ENCODE assay signal across 19 cellular contexts in genomic region chr11:131917634-131918384, GRCh38.
DNase-seq lines count a peak whose midpoint lies in the region; ATAC-seq, FAIRE-seq and TF ChIP-seq lines count a peak whose summit lies in the region.
"Had no signal": no experiment of that assay in that cellular context is flagged by ENCODE, and none has a peak within 500 bp of the region (broad histone marks: within the 10 kb centered on the region; RNA-seq: fewer than 3 reads in every experiment).

No MANE protein-coding gene starts in this region.

- no peak for TF ChIP-seq POLR2A in IMR-90 (IDR thresholded peaks at IDR 0.05; ENCODE audit: low read depth, low read length)

- intact Hi-C loops in IMR-90 (cut with micrococcal nuclease) (no loop called here), pancreas (cut with DNase I) (no loop called here)

- H3K36me3 ChIP-seq in GM23338 (ENCODE audit: insufficient read depth) (no peaks in the 10 kb centered on the region), IMR-90 (ENCODE audit: control insufficient read depth, insufficient read depth, low read length) (no peaks in the 10 kb centered on the region), pancreas (no peaks in the 10 kb centered on the region)
- H3K36me3 ChIP-seq: BE2C, HAP-1 had no signal

- H3K79me2 ChIP-seq in GM23338 (replicated peaks; ENCODE audit: insufficient read depth): peaks cover 5% of the 10 kb centered on the region; the same call in 1 of the 2 replicates

- H3K4me2 ChIP-seq in GM23338: peak overlapping the region; percentile 66; the same call in 1 of the 2 replicates
- H3K4me2 ChIP-seq in IMR-90 (ENCODE audit: low read depth, low read length): no peak overlapping the region
- H3K4me2 ChIP-seq: A549 had no signal

- TF ChIP-seq CTCF in GM23338 (conservative IDR thresholded peaks at IDR 0.05; ENCODE audit: low read depth in 2 of 2): no peak
- no peak for TF ChIP-seq CTCF in IMR-90 (conservative IDR thresholded peaks at IDR 0.05; ENCODE audit: low read depth, low read length)
- TF ChIP-seq CTCF in pancreas (IDR thresholded peaks at IDR 0.05): no peak

- 0 out of 2 replicates have a peak, but pooled peaks cover 4% of the 10 kb centered on the region for H3K27me3 ChIP-seq in GM23338 (ENCODE audit: insufficient read depth)
- no peaks in the 10 kb centered on the region for H3K27me3 ChIP-seq in IMR-90 (ENCODE audit: control insufficient read depth, insufficient read depth, low read length)
- no peaks in the 10 kb centered on the region for H3K27me3 ChIP-seq in pancreas
- H3K27me3 ChIP-seq: BE2C had no signal

- H3K56ac ChIP-seq in IMR-90 (ENCODE audit: extremely low read depth, insufficient read depth, low read length): no peak overlapping the region

- H3K4me1 ChIP-seq in GM23338 (ENCODE audit: insufficient read depth) (peaks cover 15% of the 10 kb centered on the region), IMR-90 (ENCODE audit: control insufficient read depth, insufficient read depth, low read length) (peaks cover 2% of the 10 kb centered on the region), pancreas (peaks cover 0 to 5% (median 0%) of the 10 kb centered on the region in 3 donors)
- H3K4me1 ChIP-seq: A549, BE2C, HAP-1 had no signal

- POLR2A ChIA-PET in IMR-90 (lab: Charles Lee; ENCODE audit: unreplicated experiment): no interaction called here

- H2BK5ac ChIP-seq in IMR-90 (ENCODE audit: low read depth, low read length, poor library complexity, severe bottlenecking): no peak overlapping the region

- H4K8ac ChIP-seq in IMR-90 (ENCODE audit: low read depth in 2 of 2, low read length in 2 of 2): no peak overlapping the region

- BruUV-seq in IMR-90 (replicated peaks; lab: Mats Ljungman, UMichigan): no TSS peak

- no peak overlapping the region; the same call in 2 of the 3 replicates for H3K4me3 Mint-ChIP-seq in GM23338
- H3K4me3 Mint-ChIP-seq: CD4-positive, alpha-beta memory T cell had no signal

- 0 out of 2 replicates have a peak overlapping the region, but pooled peaks have one; percentile 15 for H3K4ac ChIP-seq in IMR-90 (ENCODE audit: low read depth, low read length)

- no peak overlapping the region; the same call in 1 of the 2 replicates for H2AK5ac ChIP-seq in IMR-90 (ENCODE audit: low read depth, low read length)

- H3K27ac ChIP-seq in GM23338 (ENCODE audit: low read depth) (no peak overlapping the region), IMR-90 (ENCODE audit: insufficient read depth, low read length) (no peak overlapping the region), pancreas (peak overlapping the region in 2 of 4 donors; percentile 22 to 33)
- H3K27ac ChIP-seq: A549, C4-2B, GM23248, HL-60 had no signal

- CTCF ChIA-PET in IMR-90 (lab: Yijun Ruan, JAX): interaction anchor here (1.7 kb wide), 1 partner anchor 209 kb away, joined by 8 read pairs; no protein-coding TSS in a partner anchor

- DNase-seq in GM23338 (ENCODE audit: low spot score): peak; percentile 27
- DNase-seq in IMR-90: no peak
- peak; percentile 76 for DNase-seq in cerebellum (ENCODE audit: low spot score)
- peak in 2 of 6 donors; percentile 33 to 37 for DNase-seq in pancreas
- DNase-seq in RPMI8226: no peak
- DNase-seq: BE2C; CD4-positive, alpha-beta memory T cell; COR-L47; DND-41; GF-D8; GM23248 had no signal

- H3K4me3 ChIP-seq in GM23338: 0 out of 2 replicates have a peak overlapping the region, but pooled peaks have one; percentile 26
- no peak overlapping the region for H3K4me3 ChIP-seq in IMR-90 (ENCODE audit: insufficient read depth, low read depth, low read length)
- H3K4me3 ChIP-seq in pancreas: no peak overlapping the region
- H3K4me3 ChIP-seq: A549, GM23248, HAP-1, K562 had no signal

- H3K9me1 ChIP-seq in IMR-90 (ENCODE audit: insufficient read depth, low read length): peaks cover 16% of the 10 kb centered on the region

- no peaks in the 10 kb centered on the region for H3K9me2 ChIP-seq in GM23338 (ENCODE audit: insufficient read depth)

- no peak overlapping the region for H2BK20ac ChIP-seq in IMR-90 (ENCODE audit: low read depth, low read length)

- no peak overlapping the region for H3K9ac ChIP-seq in IMR-90 (ENCODE audit: low read depth, low read length)
- H3K9ac ChIP-seq: GM23248 had no signal

- no peak for FAIRE-seq in pancreas (lab: Jason Lieb, UNC)
- FAIRE-seq: A549, D721Med, K562 had no signal

- no peak overlapping the region for H4K91ac ChIP-seq in IMR-90 (ENCODE audit: insufficient read depth, low read depth, low read length)

- H2AFZ ChIP-seq in GM23338: no peak overlapping the region
- no peak overlapping the region for H2AFZ ChIP-seq in IMR-90 (replicated peaks; ENCODE audit: low read length, poor library complexity)
- H2AFZ ChIP-seq: GM23248 had no signal

- H3K9me3 ChIP-seq in IMR-90 (ENCODE audit: control insufficient read depth, insufficient read depth, low read length) (no peaks in the 10 kb centered on the region), pancreas (no peaks in the 10 kb centered on the region)
- H3K9me3 ChIP-seq: A549, BE2C, HAP-1 had no signal

- ATAC-seq in GM23338 (peak; percentile 66), IMR-90 (ENCODE audit: low read depth) (no peak), pancreas (peak; percentile 90 to 96 (median 92)), GM19328 (IDR thresholded peaks at IDR 0.05; ENCODE audit: unreplicated experiment) (no peak), GM18861 (IDR thresholded peaks at IDR 0.05; ENCODE audit: unreplicated experiment) (no peak)
- ATAC-seq: A549, K562 had no signal

- H2BK120ac ChIP-seq in IMR-90 (ENCODE audit: low read depth, low read length): peak overlapping the region; percentile 44; the same call in 1 of the 2 replicates

- H3F3A ChIP-seq in GM23338 (replicated peaks; ENCODE audit: low read depth): 0 out of 2 replicates have a peak, but pooled peaks cover 3% of the 10 kb centered on the region

- H3K18ac ChIP-seq in IMR-90 (ENCODE audit: low read depth, low read length): no peak overlapping the region

- in situ Hi-C loops in IMR-90 (cut with MboI; ENCODE audit: low sequenced_read_pairs): loop anchor here (5.0 kb wide), 1 partner anchor 209 kb away; no protein-coding TSS in a partner anchor

- peaks cover 26% of the 10 kb centered on the region for H3K4me1 Mint-ChIP-seq in GM23338

- H4K20me1 ChIP-seq in GM23338 (replicated peaks; ENCODE audit: insufficient read depth) (no peaks in the 10 kb centered on the region; the same call in 1 of the 2 replicates), IMR-90 (ENCODE audit: insufficient read depth, low read length) (no peaks in the 10 kb centered on the region)

- H2AK9ac ChIP-seq in IMR-90 (replicated peaks; ENCODE audit: low read depth, low read length, poor library complexity): no peak overlapping the region

- H2BK15ac ChIP-seq in IMR-90 (ENCODE audit: low read depth, low read length): 0 out of 3 replicates have a peak overlapping the region, but pooled peaks have one; percentile 25

- H3K27ac Mint-ChIP-seq in GM23338: no peak overlapping the region
- H3K27ac Mint-ChIP-seq: CD4-positive, alpha-beta memory T cell had no signal

- no peak overlapping the region for H3K14ac ChIP-seq in IMR-90 (replicated peaks; ENCODE audit: low read depth, low read length)

- no peak overlapping the region for H3K23ac ChIP-seq in IMR-90 (ENCODE audit: low read depth, low read length)

- H3K9me3 Mint-ChIP-seq in GM23338: no peaks in the 10 kb centered on the region

- H3K36me3 Mint-ChIP-seq in GM23338 (ENCODE audit: low read depth): no peaks in the 10 kb centered on the region; the same call in 2 of the 3 replicates
- H3K36me3 Mint-ChIP-seq: CD4-positive, alpha-beta memory T cell had no signal

- dilution Hi-C loops in IMR-90 (cut with HindIII; ENCODE audit: low sequenced_read_pairs, unreplicated experiment): no loop called here

- peaks cover 6% of the 10 kb centered on the region for H3K27me3 Mint-ChIP-seq in GM23338 (ENCODE audit: insufficient read depth, low read depth, poor library complexity)

- WGBS in IMR-90 (ENCODE audit: extremely low coverage in 2 of 2, insufficient read length in 1 of 2), 2 experiments: 89% methylated on average over 5 of the region's 12 CpGs; no CpG with 5 or more reads in 1 of the 2 experiments
- WGBS in pancreas, 2 donors: 41 to 43% methylated on average over 12 of the region's 12 CpGs

- peaks cover 33 to 71% of the 10 kb centered on the region in 2 experiments for H3K79me1 ChIP-seq in IMR-90 (ENCODE audit: low read depth in 1 of 2, low read length in 2 of 2)

- no peak overlapping the region for H4K5ac ChIP-seq in IMR-90 (ENCODE audit: low read depth, low read length)

- no peak for TF ChIP-seq RAD21 in IMR-90 (IDR thresholded peaks at IDR 0.05; ENCODE audit: low read length)

TF ChIP-seq in GM23338, 12 proteins besides CTCF, POLR2A, EP300 and RAD21 (continues in another document):
- TF ChIP-seq NANOG (IDR thresholded peaks at IDR 0.05; ENCODE audit: borderline replicate concordance) (no peak), STAT1 (IDR thresholded peaks at IDR 0.05; ENCODE audit: unreplicated experiment) (no peak), JUNB (IDR thresholded peaks at IDR 0.05; ENCODE audit: unreplicated experiment) (no peak), ZNF331 (CRISPR knock-in tag; IDR thresholded peaks at IDR 0.05; ENCODE audit: low read depth) (no peak), ZNF114 (CRISPR knock-in tag; IDR thresholded peaks at IDR 0.05) (no peak), CREB1 (CRISPR knock-in tag; IDR thresholded peaks at IDR 0.05; ENCODE audit: low read depth) (no peak), EZH2phosphoT487 (IDR thresholded peaks at IDR 0.05; ENCODE audit: unreplicated experiment) (no peak)

TF ChIP-seq in IMR-90, 13 proteins besides CTCF, POLR2A, EP300 and RAD21 (continues in another document):
- TF ChIP-seq RCOR1 (IDR thresholded peaks at IDR 0.05; ENCODE audit: insufficient replicate concordance, low read length) (no peak), NFE2L2 (IDR thresholded peaks at IDR 0.05; ENCODE audit: low read depth, low read length) (no peak), CEBPB (IDR thresholded peaks at IDR 0.05; ENCODE audit: low read depth, low read length) (no peak), RFX5 (IDR thresholded peaks at IDR 0.05; ENCODE audit: low read depth, low read length) (no peak), FOS (IDR thresholded peaks at IDR 0.05; ENCODE audit: low read depth, low read length) (no peak), ELK1 (IDR thresholded peaks at IDR 0.05; ENCODE audit: borderline replicate concordance, low read depth, low read length) (no peak), SMC3 (IDR thresholded peaks at IDR 0.05; ENCODE audit: low read depth, low read length) (no peak), MAFK (IDR thresholded peaks at IDR 0.05; ENCODE audit: low read depth, low read length) (no peak), CHD1 (IDR thresholded peaks at IDR 0.05; ENCODE audit: low read depth, low read length) (no peak), BHLHE40 (IDR thresholded peaks at IDR 0.05; ENCODE audit: low read depth, low read length) (no peak)

Comparison
In these comparisons a context has a peak if more than half of its experiments do, and no peak if none do; other contexts are left out.
1. ATAC-seq: peak in GM23338 (single experiment) and pancreas (4 of 4); none in IMR-90 (single experiment), GM19328 (single experiment) and GM18861 (single experiment).
2. DNase-seq: peak in GM23338 (single experiment) and cerebellum (single experiment); none in IMR-90 (single experiment) and RPMI8226 (single experiment).